ENCODE assay signal across 20 cellular contexts in the genomic region with DNA sequence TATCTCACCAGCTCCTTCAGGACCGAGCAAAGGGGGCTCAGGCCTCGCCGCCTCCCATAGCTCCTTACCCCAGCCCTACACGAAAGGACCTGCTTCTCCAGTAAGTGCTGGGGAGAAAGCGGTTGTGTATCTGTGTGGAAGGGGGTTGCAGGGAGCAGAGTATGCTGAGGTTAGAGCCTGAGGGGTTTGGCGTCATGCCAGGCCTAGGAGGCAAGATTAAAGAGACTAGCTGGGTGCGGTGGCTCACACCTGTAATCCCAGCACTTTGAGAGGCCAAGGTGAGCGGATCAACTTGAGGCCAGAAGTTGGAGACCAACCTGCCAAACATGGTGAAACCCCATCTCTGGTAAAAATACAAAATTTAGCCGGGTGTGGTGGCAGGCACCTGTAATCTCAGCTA. TPM values are rescaled to one million over a fixed set of nuclear protein-coding genes. Genes with fewer than 3 reads are reported as not detected.
DNase-seq lines count a peak whose midpoint lies in the region; ATAC-seq, FAIRE-seq and TF ChIP-seq lines count a peak whose summit lies in the region.
"Had no signal": no experiment of that assay in that cellular context is flagged by ENCODE, and none has a peak within 500 bp of the region (broad histone marks: within the 10 kb centered on the region; RNA-seq: fewer than 3 reads in every experiment).

No MANE protein-coding gene starts in this region.

- H3K4me3 ChIP-seq in BLaER1 treated with 17β-estradiol and CSF1 and Interleukin-3, amounts not matched to agents 10 nM and 100 nM, result no peak overlapping the region
- no peak overlapping the region for H3K4me3 ChIP-seq in Jurkat, Clone E6-1 (ENCODE audit: low read length)
- no peak overlapping the region for H3K4me3 ChIP-seq in K562
- H3K4me3 ChIP-seq: GM12878 had no signal

- no peak for TF ChIP-seq CTCF in K562 (IDR thresholded peaks at IDR 0.05 in 2 of 3, conservative IDR thresholded peaks at IDR 0.05 in 1 of 3; ENCODE audit: insufficient read depth in 2 of 3, low read depth in 1 of 3, low read length in 3 of 3)

- DNase-seq in NCI-H82 (lab: John Stamatoyannopoulos, UW), result peak; percentile 22
- no peak for DNase-seq in NCI-H82 treated with DMSO at 0.1 percent for 48 hours (lab: John Stamatoyannopoulos, UW; ENCODE audit: unreplicated experiment)
- DNase-seq in Jurkat, Clone E6-1 (ENCODE audit: low read depth, low spot score), result peak; percentile 52
- DNase-seq in K562 (ENCODE audit: extremely low read depth in 1 of 4, low spot score in 3 of 4), result no peak
- DNase-seq in GF-D8 (lab: John Stamatoyannopoulos, UW), result no peak
- no peak for DNase-seq in pons (ENCODE audit: low spot score)
- DNase-seq: ACHN; BE2C; Calu3; CD4-positive, alpha-beta memory T cell; DMS79 treated with DMSO at 0.1 percent for 48 hours; H9 had no signal

- no peak for TF ChIP-seq POLR2A in K562 (conservative IDR thresholded peaks at IDR 0.05)

- WGBS in K562 (ENCODE audit: insufficient coverage, low coverage, missing lambda C conversion rate), result 52% methylated on average over 9 of the region's 9 CpGs

- intact Hi-C loops in K562 (cut with micrococcal nuclease), result loop anchor here (5.0 to 10.0 kb wide), 5 partner anchors 169 to 482 kb away; a partner anchor contains a TSS

- no peaks in the 10 kb centered on the region for H3K27me3 ChIP-seq in BLaER1 treated with 17β-estradiol and CSF1 and Interleukin-3, amounts not matched to agents 10 nM and 100 nM
- H3K27me3 ChIP-seq in K562 (ENCODE audit: control insufficient read depth in 2 of 2, insufficient read depth in 2 of 2, low read length in 2 of 2), result no peaks in the 10 kb centered on the region
- H3K27me3 ChIP-seq: BE2C had no signal

- ATAC-seq in K562, result no peak
- no peak for ATAC-seq in HG03571 (IDR thresholded peaks at IDR 0.05; ENCODE audit: unreplicated experiment)
- ATAC-seq: GM12878 had no signal

- in situ Hi-C loops in K562 (cut with MboI), result no loop called here

- H2AFZ ChIP-seq in K562 (ENCODE audit: low read depth, low read length), result no peak overlapping the region

- H3K9me3 ChIP-seq in BLaER1 treated with 17β-estradiol and CSF1 and Interleukin-3, amounts not matched to agents 10 nM and 100 nM (replicated peaks in 1 of 11), result no peaks in the 10 kb centered on the region
- no peaks in the 10 kb centered on the region for H3K9me3 ChIP-seq in K562 (replicated peaks; ENCODE audit: control insufficient read depth, insufficient read depth, low read depth, low read length)
- H3K9me3 ChIP-seq: BE2C had no signal

- TF ChIP-seq EP300 in K562 (IDR thresholded peaks at IDR 0.05; ENCODE audit: low read length), result no peak

- POLR2A ChIA-PET in K562 (lab: Yijun Ruan, JAX), result interaction anchor here (0.6 to 1.0 kb wide), 4 partner anchors 10 to 342 kb away, joined by 3 to 4 read pairs (median 3); no protein-coding TSS in a partner anchor

- no peaks in the 10 kb centered on the region for H3K9me1 ChIP-seq in K562 (ENCODE audit: control insufficient read depth, insufficient read depth, low read length)

- TF ChIP-seq RAD21 in K562 (CRISPR knock-in tag; conservative IDR thresholded peaks at IDR 0.05 in 1 of 2, IDR thresholded peaks at IDR 0.05 in 1 of 2), result no peak

- no TSS peak for BruUV-seq in K562 (replicated peaks; lab: Mats Ljungman, UMichigan)

- peaks cover 0 to 83% (median 53%) of the 10 kb centered on the region in 11 experiments; a peak in 19 of 22 replicates for H3K36me3 ChIP-seq in BLaER1 treated with 17β-estradiol and CSF1 and Interleukin-3, amounts not matched to agents 10 nM and 100 nM
- no peaks in the 10 kb centered on the region for H3K36me3 ChIP-seq in K562 (ENCODE audit: control insufficient read depth, insufficient read depth, low read length)
- H3K36me3 ChIP-seq: BE2C had no signal

- 0 out of 22 replicates have a peak overlapping the region, but pooled peaks of 1 of the 11 experiments have one; percentile 47 for H3K9ac ChIP-seq in BLaER1 treated with 17β-estradiol and CSF1 and Interleukin-3, amounts not matched to agents 10 nM and 100 nM
- H3K9ac ChIP-seq in K562 (ENCODE audit: insufficient read depth in 1 of 2, low read depth in 2 of 2, low read length in 2 of 2), result no peak overlapping the region
- H3K9ac ChIP-seq: KMS-11 had no signal

- no peak for FAIRE-seq in K562 (lab: Jason Lieb, UNC)
- FAIRE-seq: A204.1, GM12878, GM19239, H1, HTR-8/SVneo had no signal

- peaks cover 86 to 93% (median 90%) of the 10 kb centered on the region in 10 experiments for H3K4me1 ChIP-seq in BLaER1 treated with 17β-estradiol and CSF1 and Interleukin-3, amounts not matched to agents 10 nM and 100 nM
- peaks cover 15 to 26% of the 10 kb centered on the region in 2 experiments for H3K4me1 ChIP-seq in K562 (replicated peaks in 1 of 2; ENCODE audit: control insufficient read depth in 2 of 2, insufficient read depth in 2 of 2, low read length in 2 of 2)
- H3K4me1 ChIP-seq: BE2C had no signal

- peak overlapping the region; percentile 79 to 98 (median 95) for H3K4me2 ChIP-seq in BLaER1 treated with 17β-estradiol and CSF1 and Interleukin-3, amounts not matched to agents 10 nM and 100 nM
- no peak overlapping the region for H3K4me2 ChIP-seq in K562 (ENCODE audit: insufficient read depth, low read length)
- H3K4me2 ChIP-seq: KMS-11 had no signal

- CTCF ChIA-PET in K562 (lab: Yijun Ruan, JAX; ENCODE audit: low intra/inter-chr PET ratio), result no interaction called here

- H3K27ac ChIP-seq in BLaER1 treated with 17β-estradiol and CSF1 and Interleukin-3, amounts not matched to agents 10 nM and 100 nM, result 0 out of 22 replicates have a peak overlapping the region, but pooled peaks of 2 of the 11 experiments have one; percentile 5 to 30
- no peak overlapping the region for H3K27ac ChIP-seq in K562 (ENCODE audit: extremely low read depth, low read depth, low read length)
- H3K27ac ChIP-seq: KMS-11 had no signal

- H4K20me1 ChIP-seq in BLaER1 treated with 17β-estradiol and CSF1 and Interleukin-3, amounts not matched to agents 10 nM and 100 nM, result peaks cover 0 to 99% (median 58%) of the 10 kb centered on the region in 11 experiments; a peak in 17 of 22 replicates
- no peaks in the 10 kb centered on the region for H4K20me1 ChIP-seq in K562 (replicated peaks; ENCODE audit: control insufficient read depth, insufficient read depth, low read length)

- H3K79me2 ChIP-seq in K562 (ENCODE audit: control insufficient read depth, insufficient read depth, low read length), result no peaks in the 10 kb centered on the region

TF ChIP-seq in K562, 482 proteins besides CTCF, POLR2A, EP300 and RAD21:
- TF ChIP-seq NFIX (CRISPR knock-in tag; IDR thresholded peaks at IDR 0.05; ENCODE audit: low read depth), result peak; percentile 29; the same call in 1 of the 2 replicates
- TF ChIP-seq NFIC (IDR thresholded peaks at IDR 0.05), result peak; percentile 90
- TF ChIP-seq MAFF (IDR thresholded peaks at IDR 0.05; ENCODE audit: low read length), result no peak

RNA-seq across cellular contexts. Expression of a gene that starts 14.1 kb away (rescaled TPM):
- 69.3 TPM for polyA plus RNA-seq in Jurkat, Clone E6-1 (2012; ENCODE audit: insufficient read depth, insufficient read length)
- 17.2 and 26.4 TPM in 2 replicates for total RNA-seq in K562 (2011; cell fraction: chromatin; rRNA removed; ENCODE audit: low replicate concordance)
- 14.7 and 19.2 TPM in 2 replicates for total RNA-seq in K562 (2011; cell fraction: nucleolus; rRNA removed)
- 15.8 and 17.7 TPM in 2 replicates for total RNA-seq in K562 (2011; cell fraction: nucleoplasm; rRNA removed)
- 25.2 and 32.1 TPM in 2 replicates for total RNA-seq in K562 (2014; rRNA removed)
- total RNA-seq in K562 (2014; rRNA removed; fragmentation: Illumina TruSeq; extraction: Trizol), result 20.3 and 21.7 TPM in 2 replicates
- total RNA-seq in K562 (2015; rRNA removed; fragmentation: Illumina TruSeq; extraction: Trizol), result 26.7 and 28.5 TPM in 2 replicates
- 35.2 and 38.1 TPM in 2 replicates for total RNA-seq in K562 (2021)
- 20.8 and 42.4 TPM in 2 replicates for polyA plus RNA-seq in K562 (2011; rRNA removed)
- 24.2 and 36.3 TPM in 2 replicates for polyA plus RNA-seq in K562 (2011; cell fraction: cytosol; rRNA removed)
- 58.6 and 70.3 TPM in 2 replicates for polyA plus RNA-seq in K562 (2011; cell fraction: nucleus; rRNA removed)
- polyA plus RNA-seq in K562 (2012), result 33.6 and 70.4 TPM in 2 replicates
- 36.1 and 41.0 TPM in 2 replicates for polyA plus RNA-seq in K562 (2014; fragmentation: Illumina TruSeq; extraction: Trizol)
- polyA plus RNA-seq in K562 (2014; fragmentation: Nextera tagmentation; extraction: Ambion mirVana), result 1 to 10 TPM; 6.1 to 6.9 TPM
- polyA plus RNA-seq in K562 (2014; rRNA removed), result 27.4 and 27.9 TPM in 2 replicates
- 24.4 and 42.9 TPM in 2 replicates for polyA minus RNA-seq in K562 (2011; rRNA and poly(A)+ RNA removed)
- 19.2 and 30.5 TPM in 2 replicates for polyA minus RNA-seq in K562 (2011; cell fraction: cytosol; rRNA and poly(A)+ RNA removed)
- polyA minus RNA-seq in K562 (2011; cell fraction: nucleus; rRNA and poly(A)+ RNA removed), result 23.4 and 57.9 TPM in 2 replicates

RNA-seq across cellular contexts. Expression of a gene that starts 23.0 kb away (rescaled TPM):
- polyA plus RNA-seq in Jurkat, Clone E6-1 (2012; ENCODE audit: insufficient read depth, insufficient read length), result 11.3 TPM
- 4.6 and 15.1 TPM in 2 replicates for total RNA-seq in K562 (2011; cell fraction: chromatin; rRNA removed; ENCODE audit: low replicate concordance)
- 3.8 and 6.3 TPM in 2 replicates for total RNA-seq in K562 (2011; cell fraction: nucleolus; rRNA removed)
- 3.2 and 3.4 TPM in 2 replicates for total RNA-seq in K562 (2011; cell fraction: nucleoplasm; rRNA removed)
- total RNA-seq in K562 (2014; rRNA removed) (4.6 and 6.4 TPM in 2 replicates), K562 (2014; rRNA removed; fragmentation: Illumina TruSeq; extraction: Trizol) (1.8 and 2.3 TPM in 2 replicates), K562 (2015; rRNA removed; fragmentation: Illumina TruSeq; extraction: Trizol) (5.0 and 5.4 TPM in 2 replicates), K562 (2021) (6.1 and 6.8 TPM in 2 replicates)
- polyA plus RNA-seq in K562 (2011; rRNA removed) (4.2 and 4.6 TPM in 2 replicates), K562 (2014; fragmentation: Illumina TruSeq; extraction: Trizol) (3.7 and 4.9 TPM in 2 replicates), K562 (2014; fragmentation: Nextera tagmentation; extraction: Ambion mirVana) (1 to 10 TPM; 7.9 to 9.0 TPM), K562 (2014; rRNA removed) (4.8 and 9.1 TPM in 2 replicates)
- 2.8 and 6.8 TPM in 2 replicates for polyA plus RNA-seq in K562 (2011; cell fraction: cytosol; rRNA removed)
- polyA plus RNA-seq in K562 (2011; cell fraction: nucleus; rRNA removed), result 9.2 and 11.6 TPM in 2 replicates
- polyA plus RNA-seq in K562 (2012), result 6.6 and 7.4 TPM in 2 replicates
- polyA minus RNA-seq in K562 (2011; rRNA and poly(A)+ RNA removed), result 3.5 and 4.0 TPM in 2 replicates
- polyA minus RNA-seq in K562 (2011; cell fraction: cytosol; rRNA and poly(A)+ RNA removed), result 2.1 and 3.5 TPM in 2 replicates
- 6.9 and 10.1 TPM in 2 replicates for polyA minus RNA-seq in K562 (2011; cell fraction: nucleus; rRNA and poly(A)+ RNA removed)

Comparison
In these comparisons a context has a peak if more than half of its experiments do, and no peak if none do; other contexts are left out.
1. DNase-seq: peak in NCI-H82 (single experiment) and Jurkat, Clone E6-1 (single experiment); none in NCI-H82 treated with DMSO at 0.1 percent for 48 hours (single experiment), K562 (0 of 4), GF-D8 (single experiment) and pons (single experiment).